Comparison of ENCODE assay signal across 1 cellular context in the genomic region with DNA sequence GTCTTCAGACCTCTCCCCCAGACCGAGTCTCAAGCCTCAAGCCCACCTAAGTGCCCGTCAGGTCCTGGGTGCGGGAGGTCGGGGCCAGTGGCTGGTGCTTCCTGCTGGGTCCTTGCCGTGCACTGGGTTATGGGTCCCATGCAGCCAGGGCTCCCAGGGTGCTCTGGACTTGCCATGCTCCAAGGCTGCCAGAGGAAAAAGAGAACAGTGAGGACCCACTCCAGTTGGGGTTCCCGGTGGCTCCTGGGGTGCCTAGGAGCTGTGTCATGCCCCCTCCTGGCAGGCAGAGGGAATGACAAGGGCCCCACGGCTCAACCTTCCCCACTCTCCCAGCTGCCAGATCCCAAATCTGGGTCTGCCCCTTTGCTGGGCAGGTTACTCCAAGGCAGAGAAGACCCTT.
TF ChIP-seq lines count a peak whose summit lies in the region.

No MANE protein-coding gene starts in this region.

TF ChIP-seq in IMR-90, 13 proteins besides CTCF, POLR2A, EP300 and RAD21 (continued from another document):
- TF ChIP-seq CHD1 (IDR thresholded peaks at IDR 0.05; ENCODE audit: low read depth, low read length) (no peak), FOS (IDR thresholded peaks at IDR 0.05; ENCODE audit: low read depth, low read length) (no peak), MXI1 (IDR thresholded peaks at IDR 0.05; ENCODE audit: borderline replicate concordance, low read depth, low read length) (no peak), MAFK (IDR thresholded peaks at IDR 0.05; ENCODE audit: low read depth, low read length) (no peak), ELK1 (IDR thresholded peaks at IDR 0.05; ENCODE audit: borderline replicate concordance, low read depth, low read length) (no peak), SMC3 (IDR thresholded peaks at IDR 0.05; ENCODE audit: low read depth, low read length) (no peak)
